Comparison of ENCODE assay signal across 24 cellular contexts in genomic region chr1:213759359-213760181, GRCh38.
DNase-seq lines count a peak whose midpoint lies in the region; ATAC-seq, FAIRE-seq and TF ChIP-seq lines count a peak whose summit lies in the region.
"Had no signal": no experiment of that assay in that cellular context is flagged by ENCODE, and none has a peak within 500 bp of the region (broad histone marks: within the 10 kb centered on the region; RNA-seq: fewer than 3 reads in every experiment).

No MANE protein-coding gene starts in this region.

- H3K4me3 ChIP-seq in colonic mucosa (no peak overlapping the region), small intestine (ENCODE audit: low read depth in 1 of 2, low read length in 2 of 2) (no peak overlapping the region), mesenchymal stem cell (ENCODE audit: insufficient read depth in 1 of 2, low read depth in 1 of 2, low read length in 2 of 2) (no peak overlapping the region)
- H3K4me3 ChIP-seq: left ventricle myocardium inferior, PC-9, psoas muscle, SJSA1, thyroid gland had no signal

- H2AFZ ChIP-seq in mesenchymal stem cell (ENCODE audit: low read depth, low read length), result no peak overlapping the region
- H2AFZ ChIP-seq: PC-9 had no signal

- FAIRE-seq in small intestine (lab: Jason Lieb, UNC), result no peak
- FAIRE-seq: bronchial epithelial cell, GM12892 had no signal

- H3K27ac ChIP-seq in colonic mucosa, result no peak overlapping the region
- H3K27ac ChIP-seq in small intestine (ENCODE audit: low read depth in 1 of 2, low read length in 1 of 2), result no peak overlapping the region
- no peak overlapping the region for H3K27ac ChIP-seq in mesenchymal stem cell (ENCODE audit: low read length, poor library complexity, severe bottlenecking)
- H3K27ac ChIP-seq: left ventricle myocardium inferior, PC-9, psoas muscle, SJSA1, thyroid gland had no signal

- CTCF ChIA-PET in activated CD8-positive, alpha-beta memory T cell treated with anti-CD3 and anti-CD28 coated beads, Interleukin-2, amount 10 ng/mL, durations not matched to agents 7 days and 5 days (lab: Charles Lee), result no interaction called here
- CTCF ChIA-PET in HEK293T (lab: Yijun Ruan, JAX), result no interaction called here

- H3K36me3 Mint-ChIP-seq in activated CD8-positive, alpha-beta memory T cell treated with anti-CD3 and anti-CD28 coated beads, Interleukin-2, amount 10 ng/mL, durations not matched to agents 7 days and 5 days, result no peaks in the 10 kb centered on the region

- no peaks in the 10 kb centered on the region for H3K27me3 Mint-ChIP-seq in activated CD8-positive, alpha-beta memory T cell treated with anti-CD3 and anti-CD28 coated beads, Interleukin-2, amount 10 ng/mL, durations not matched to agents 7 days and 5 days
- H3K27me3 Mint-ChIP-seq: T-helper 17 cell had no signal

- H3K9me3 ChIP-seq in colonic mucosa (no peaks in the 10 kb centered on the region), small intestine (ENCODE audit: control insufficient read depth, low read depth) (no peaks in the 10 kb centered on the region), mesenchymal stem cell (ENCODE audit: control insufficient read depth, low read length) (peaks cover 7% of the 10 kb centered on the region)
- H3K9me3 ChIP-seq: psoas muscle, SJSA1, thyroid gland had no signal

- H3K4me3 Mint-ChIP-seq in activated CD8-positive, alpha-beta memory T cell treated with anti-CD3 and anti-CD28 coated beads, Interleukin-2, amount 10 ng/mL, durations not matched to agents 7 days and 5 days, result no peak overlapping the region
- H3K4me3 Mint-ChIP-seq: T-helper 17 cell had no signal

- no peak overlapping the region for H4K91ac ChIP-seq in mesenchymal stem cell (ENCODE audit: low read length)

- H3K27me3 ChIP-seq in colonic mucosa (no peaks in the 10 kb centered on the region), small intestine (ENCODE audit: control insufficient read depth in 2 of 2, insufficient read depth in 2 of 2, low read length in 2 of 2) (no peaks in the 10 kb centered on the region), mesenchymal stem cell (ENCODE audit: control insufficient read depth in 1 of 2, insufficient read depth in 1 of 2, low read length in 2 of 2) (no peaks in the 10 kb centered on the region)
- H3K27me3 ChIP-seq: SJSA1, thyroid gland had no signal

- no peak overlapping the region for H3K18ac ChIP-seq in mesenchymal stem cell (ENCODE audit: low read depth in 1 of 2, low read length in 2 of 2)

- no peaks in the 10 kb centered on the region for H3K79me1 ChIP-seq in mesenchymal stem cell (replicated peaks; ENCODE audit: low read length, poor library complexity, severe bottlenecking)

- no peak for TF ChIP-seq CTCF in colonic mucosa (IDR thresholded peaks at IDR 0.05)

- H3K27ac Mint-ChIP-seq in activated CD8-positive, alpha-beta memory T cell treated with anti-CD3 and anti-CD28 coated beads, Interleukin-2, amount 10 ng/mL, durations not matched to agents 7 days and 5 days, result no peak overlapping the region
- H3K27ac Mint-ChIP-seq: T-helper 17 cell had no signal

- H3K36me3 ChIP-seq in colonic mucosa (no peaks in the 10 kb centered on the region), small intestine (ENCODE audit: control insufficient read depth in 2 of 2, insufficient read depth in 2 of 2, low read length in 2 of 2) (no peaks in the 10 kb centered on the region), mesenchymal stem cell (ENCODE audit: control insufficient read depth in 1 of 2, insufficient read depth in 2 of 2, low read depth in 1 of 2, low read length in 2 of 2) (no peaks in the 10 kb centered on the region)
- H3K36me3 ChIP-seq: left ventricle myocardium inferior, SJSA1, thyroid gland had no signal

- no peak overlapping the region for H4K8ac ChIP-seq in mesenchymal stem cell (ENCODE audit: low read length)

- no peaks in the 10 kb centered on the region for H3K9me3 Mint-ChIP-seq in activated CD8-positive, alpha-beta memory T cell treated with anti-CD3 and anti-CD28 coated beads, Interleukin-2, amount 10 ng/mL, durations not matched to agents 7 days and 5 days (ENCODE audit: low read depth)

- no peak overlapping the region for H2BK15ac ChIP-seq in mesenchymal stem cell (ENCODE audit: low read depth, poor library complexity, severe bottlenecking)

- no peaks in the 10 kb centered on the region for H3K4me1 ChIP-seq in colonic mucosa
- H3K4me1 ChIP-seq in small intestine (ENCODE audit: control insufficient read depth in 2 of 2, insufficient read depth in 1 of 2, low read depth in 1 of 2, low read length in 1 of 2), result no peaks in the 10 kb centered on the region
- no peaks in the 10 kb centered on the region for H3K4me1 ChIP-seq in mesenchymal stem cell (ENCODE audit: control insufficient read depth, insufficient read depth, low read depth, low read length)
- H3K4me1 ChIP-seq: left ventricle myocardium inferior, psoas muscle, SJSA1, thyroid gland had no signal

- no peak overlapping the region for H2AK5ac ChIP-seq in mesenchymal stem cell (ENCODE audit: low read length, severe bottlenecking)

- ATAC-seq in activated CD8-positive, alpha-beta memory T cell treated with anti-CD3 and anti-CD28 coated beads, Interleukin-2, amount 10 ng/mL, durations not matched to agents 7 days and 5 days, result no peak
- ATAC-seq: psoas muscle, T-helper 17 cell had no signal

- H3K4ac ChIP-seq in mesenchymal stem cell (ENCODE audit: low read depth in 1 of 2, low read length in 2 of 2), result no peak overlapping the region

- H3K14ac ChIP-seq in mesenchymal stem cell (ENCODE audit: low read length in 2 of 2), result no peak overlapping the region

- no peaks in the 10 kb centered on the region for H3K4me1 Mint-ChIP-seq in activated CD8-positive, alpha-beta memory T cell treated with anti-CD3 and anti-CD28 coated beads, Interleukin-2, amount 10 ng/mL, durations not matched to agents 7 days and 5 days
- H3K4me1 Mint-ChIP-seq: T-helper 17 cell had no signal

- H3K23ac ChIP-seq in mesenchymal stem cell (ENCODE audit: low read length in 2 of 2), result no peak overlapping the region

- 18 to 40% (median 34%) methylated on average over 6 of the region's 6 CpGs for WGBS in small intestine, 3 donors
- WGBS in mesenchymal stem cell, result 63% methylated on average over 5 of the region's 6 CpGs

- no peak overlapping the region for H2BK120ac ChIP-seq in mesenchymal stem cell (ENCODE audit: low read depth, low read length)

- H3K4me2 ChIP-seq in mesenchymal stem cell (ENCODE audit: low read length, poor library complexity, severe bottlenecking), result no peak overlapping the region
- H3K4me2 ChIP-seq: PC-9 had no signal

- DNase-seq in NCI-H526 (lab: John Stamatoyannopoulos, UW) (peak; percentile 9 to 24), NCI-H526 treated with DMSO at 0.1 percent for 48 hours (lab: John Stamatoyannopoulos, UW) (no peak), NCI-H1694 (lab: John Stamatoyannopoulos, UW) (peak; percentile 39), colonic mucosa (peak; percentile 25), small intestine (peak; percentile 39), HEK293T (ENCODE audit: extremely low spot score) (no peak), mesenchymal stem cell (no peak)
- no peak for DNase-seq in activated CD8-positive, alpha-beta memory T cell treated with anti-CD3 and anti-CD28 coated beads, Interleukin-2, amount 10 ng/mL, durations not matched to agents 7 days and 5 days
- DNase-seq: activated CD4-positive, alpha-beta T cell treated with anti-CD3 and anti-CD28 coated beads, Interleukin-2, amount 50 U/mL, for 4 hours; activated gamma-delta T cell; cortex of kidney; DMS79; GOT3; Karpas-422; left ventricle myocardium inferior; psoas muscle; stimulated activated CD4-positive, alpha-beta T cell treated with anti-CD3 and anti-CD28 coated beads, Interleukin-2, amount 100 ng/mL, for 24 hours; stimulated activated naive CD4-positive, alpha-beta T cell; T-helper 17 cell had no signal

- H3K9ac ChIP-seq in colonic mucosa (ENCODE audit: low read depth in 2 of 2, low read length in 2 of 2), result no peak overlapping the region
- no peak overlapping the region for H3K9ac ChIP-seq in mesenchymal stem cell (ENCODE audit: low read length)

- intact Hi-C loops in colonic mucosa (cut with DNase I), result no loop called here

- no peak overlapping the region for H2BK12ac ChIP-seq in mesenchymal stem cell (ENCODE audit: low read length in 2 of 2)

- POLR2A ChIA-PET in HEK293T (lab: Yijun Ruan, JAX), result no interaction called here

- H2BK5ac ChIP-seq in mesenchymal stem cell (ENCODE audit: low read depth, low read length, poor library complexity, severe bottlenecking), result no peak overlapping the region

TF ChIP-seq in HEK293T, 16 proteins besides CTCF, POLR2A, EP300 and RAD21:
- TF ChIP-seq L3MBTL2 (conservative IDR thresholded peaks at IDR 0.05), result no peak

Comparison
In these comparisons a context has a peak if more than half of its experiments do, and no peak if none do; other contexts are left out.
1. DNase-seq: peak in NCI-H526 (2 of 2), NCI-H1694 (single experiment), colonic mucosa (single experiment) and small intestine (single experiment); none in NCI-H526 treated with DMSO at 0.1 percent for 48 hours (single experiment), activated CD8-positive, alpha-beta memory T cell treated with anti-CD3 and anti-CD28 coated beads, Interleukin-2, amount 10 ng/mL, durations not matched to agents 7 days and 5 days (single experiment), HEK293T (single experiment) and mesenchymal stem cell (single experiment).